In genomic region chr9:33129886-33130284, GRCh38 we compare ENCODE assay signal across 9 cellular contexts. TPM values are rescaled to one million over a fixed set of nuclear protein-coding genes. Genes with fewer than 3 reads are reported as not detected.
DNase-seq lines count a peak whose midpoint lies in the region; ATAC-seq, FAIRE-seq and TF ChIP-seq lines count a peak whose summit lies in the region.
"Had no signal": no experiment of that assay in that cellular context is flagged by ENCODE, and none has a peak within 500 bp of the region (broad histone marks: within the 10 kb centered on the region; RNA-seq: fewer than 3 reads in every experiment).

No MANE protein-coding gene starts in this region.

- peak overlapping the region in 7 of 10 donors; percentile 23 to 95 (median 54) for H3K27ac Mint-ChIP-seq in naive thymus-derived CD8-positive, alpha-beta T cell
- no peak overlapping the region for H3K27ac Mint-ChIP-seq in neural progenitor cell

- no peaks in the 10 kb centered on the region for H3F3A ChIP-seq in neural progenitor cell (ENCODE audit: low read depth)

- peaks cover 8% of the 10 kb centered on the region for H3K4me1 ChIP-seq in neural progenitor cell

- H3K4me3 ChIP-seq in neural progenitor cell, result no peak overlapping the region

- peak; percentile 29 for ATAC-seq in HG02610 (IDR thresholded peaks at IDR 0.05; ENCODE audit: unreplicated experiment)
- no peak for ATAC-seq in naive thymus-derived CD8-positive, alpha-beta T cell

- no peaks in the 10 kb centered on the region for H3K9me3 Mint-ChIP-seq in naive thymus-derived CD8-positive, alpha-beta T cell
- H3K9me3 Mint-ChIP-seq in neural progenitor cell, result no peaks in the 10 kb centered on the region

- POLR2A ChIA-PET in RWPE1 (lab: Yijun Ruan, JAX; ENCODE audit: low non-redundant PET), result no interaction called here
- POLR2A ChIA-PET in naive thymus-derived CD8-positive, alpha-beta T cell (lab: Charles Lee), result no interaction called here

- H3K27me3 Mint-ChIP-seq in naive thymus-derived CD8-positive, alpha-beta T cell, result no peaks in the 10 kb centered on the region
- no peaks in the 10 kb centered on the region for H3K27me3 Mint-ChIP-seq in neural progenitor cell (ENCODE audit: insufficient read depth, low read depth)

- H3K9ac ChIP-seq in neural progenitor cell, result no peak overlapping the region

- FAIRE-seq in GM18507 (lab: Jason Lieb, UNC), result peak; percentile 89

- peaks cover 13 to 85% (median 52%) of the 10 kb centered on the region in 4 donors for H3K4me1 Mint-ChIP-seq in naive thymus-derived CD8-positive, alpha-beta T cell
- H3K4me1 Mint-ChIP-seq in neural progenitor cell, result peaks cover 17% of the 10 kb centered on the region

- H3K36me3 ChIP-seq in neural progenitor cell, result no peaks in the 10 kb centered on the region

- peaks cover 0 to 83% (median 29%) of the 10 kb centered on the region in 3 donors for H3K36me3 Mint-ChIP-seq in naive thymus-derived CD8-positive, alpha-beta T cell
- H3K36me3 Mint-ChIP-seq in neural progenitor cell, result peaks cover 17% of the 10 kb centered on the region

- no peak overlapping the region for H2AFZ ChIP-seq in neural progenitor cell (replicated peaks)

- DNase-seq in GM18507 (ENCODE audit: extremely low spot score, insufficient read length, low read depth), result peak; percentile 33
- DNase-seq in RWPE1 (ENCODE audit: low spot score), result no peak
- no peak for DNase-seq in naive thymus-derived CD8-positive, alpha-beta T cell
- no peak for DNase-seq in NCI-H2171 treated with DMSO at 0.1 percent for 48 hours (lab: John Stamatoyannopoulos, UW)
- no peak for DNase-seq in neural progenitor cell (ENCODE audit: low spot score)
- DNase-seq in GM10266 (ENCODE audit: extremely low spot score), result no peak
- no peak for DNase-seq in retina
- DNase-seq: NCI-H1694 had no signal

- H3K27ac ChIP-seq in RWPE1 (peak overlapping the region; percentile 86), neural progenitor cell (no peak overlapping the region)

- no peaks in the 10 kb centered on the region for H3K27me3 ChIP-seq in neural progenitor cell

- H4K20me1 ChIP-seq in neural progenitor cell (ENCODE audit: low read depth), result no peaks in the 10 kb centered on the region

- H3K4me2 ChIP-seq in neural progenitor cell, result no peak overlapping the region

- H3K4me3 Mint-ChIP-seq in naive thymus-derived CD8-positive, alpha-beta T cell, result no peak overlapping the region
- no peak overlapping the region for H3K4me3 Mint-ChIP-seq in neural progenitor cell

- H3K9me3 ChIP-seq in neural progenitor cell (ENCODE audit: low read depth), result no peaks in the 10 kb centered on the region

- CTCF ChIA-PET in RWPE1 (lab: Yijun Ruan, JAX), result interaction anchor here (0.5 to 1.1 kb wide), 2 partner anchors 10 to 30 kb away, joined by 3 to 4 read pairs; no protein-coding TSS in a partner anchor

- TF ChIP-seq CTCF in RWPE1 (conservative IDR thresholded peaks at IDR 0.05; ENCODE audit: low read depth) (no peak), neural progenitor cell (IDR thresholded peaks at IDR 0.05) (no peak), GM10266 (IDR thresholded peaks at IDR 0.05; ENCODE audit: control insufficient read depth, insufficient read depth, low read depth, missing control alignments) (no peak)

- H3K79me2 ChIP-seq in neural progenitor cell (ENCODE audit: low read depth), result no peaks in the 10 kb centered on the region

RNA-seq across cellular contexts. Expression of gene B4GALT1, which starts 37.3 kb away (rescaled TPM):
- 10 to 100 TPM; 28.7 to 30.8 TPM for total RNA-seq in naive thymus-derived CD8-positive, alpha-beta T cell
- polyA plus RNA-seq in naive thymus-derived CD8-positive, alpha-beta T cell, result 10 to 100 TPM; 15.1 to 24.2 (median 18.6) TPM
- 7.3 and 7.5 TPM in 2 replicates for total RNA-seq in neural progenitor cell (ENCODE audit: low replicate concordance)

RNA-seq across cellular contexts. Expression of gene SMU1, which starts 53.4 kb away (rescaled TPM):
- 10 to 100 TPM; 29.5 to 30.9 TPM for total RNA-seq in naive thymus-derived CD8-positive, alpha-beta T cell
- 10 to 100 TPM; 19.5 to 24.3 (median 23.7) TPM for polyA plus RNA-seq in naive thymus-derived CD8-positive, alpha-beta T cell
- total RNA-seq in neural progenitor cell (ENCODE audit: low replicate concordance), result 28.6 and 34.9 TPM in 2 replicates
